In the genomic region with DNA sequence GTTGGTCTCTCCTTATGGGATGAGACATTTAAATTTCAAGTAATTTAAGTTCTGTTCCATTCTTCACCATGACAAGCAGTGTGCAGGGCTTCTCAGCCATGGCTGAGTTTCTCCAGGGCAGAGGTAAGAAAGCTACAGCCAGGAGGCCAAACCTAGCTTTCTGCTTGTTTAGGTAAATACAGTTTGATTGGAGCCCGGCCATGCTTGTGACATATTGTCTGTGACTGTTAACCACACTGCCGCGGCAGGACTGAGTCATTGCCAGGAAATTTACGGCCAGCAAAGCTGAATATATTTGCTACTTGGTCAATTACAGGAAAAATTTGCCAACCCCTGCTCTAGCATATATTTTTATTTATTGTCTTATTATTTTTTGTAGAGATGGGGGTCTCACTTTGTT, we compare ENCODE assay signal across 2 cellular contexts.
TF ChIP-seq lines count a peak whose summit lies in the region.

No MANE protein-coding gene starts in this region.

TF ChIP-seq in HepG2, 621 proteins besides CTCF, POLR2A, EP300 and RAD21:
- no peak for TF ChIP-seq ETV5 (CRISPR knock-in tag; IDR thresholded peaks at IDR 0.05; ENCODE audit: borderline replicate concordance)
- no peak for TF ChIP-seq NRL (CRISPR knock-in tag; IDR thresholded peaks at IDR 0.05; ENCODE audit: borderline replicate concordance)
- TF ChIP-seq BRCA1 (CRISPR knock-in tag; IDR thresholded peaks at IDR 0.05): no peak

TF ChIP-seq in SK-N-SH treated with all-trans-retinoic acid at 6 μM for 48 hours, 23 proteins besides CTCF, POLR2A, EP300 and RAD21:
- TF ChIP-seq OSR1 (CRISPR knock-in tag; IDR thresholded peaks at IDR 0.05) (no peak), ZNF8 (CRISPR knock-in tag; IDR thresholded peaks at IDR 0.05) (no peak), ZNF565 (CRISPR knock-in tag; conservative IDR thresholded peaks at IDR 0.05; ENCODE audit: low read depth) (no peak), TSHZ2 (CRISPR knock-in tag; IDR thresholded peaks at IDR 0.05) (no peak), SNAI2 (CRISPR knock-in tag; IDR thresholded peaks at IDR 0.05) (no peak), TOX (CRISPR knock-in tag; IDR thresholded peaks at IDR 0.05; ENCODE audit: borderline replicate concordance) (no peak), POU6F1 (CRISPR knock-in tag; IDR thresholded peaks at IDR 0.05; ENCODE audit: borderline replicate concordance, low read depth) (no peak), RARB (CRISPR knock-in tag; IDR thresholded peaks at IDR 0.05) (no peak), GLIS3 (CRISPR knock-in tag; IDR thresholded peaks at IDR 0.05) (no peak), PPARA (CRISPR knock-in tag; IDR thresholded peaks at IDR 0.05; ENCODE audit: borderline replicate concordance) (no peak), BACH2 (CRISPR knock-in tag; IDR thresholded peaks at IDR 0.05; ENCODE audit: borderline replicate concordance) (no peak), ZNF70 (CRISPR knock-in tag; IDR thresholded peaks at IDR 0.05) (no peak), TCF4 (CRISPR knock-in tag; IDR thresholded peaks at IDR 0.05; ENCODE audit: borderline replicate concordance) (no peak), ZFP3 (CRISPR knock-in tag; IDR thresholded peaks at IDR 0.05) (no peak), ARNTL (CRISPR knock-in tag; IDR thresholded peaks at IDR 0.05; ENCODE audit: borderline replicate concordance, low read depth) (no peak), ESRRG (CRISPR knock-in tag; IDR thresholded peaks at IDR 0.05) (no peak), ZC3H10 (CRISPR knock-in tag; IDR thresholded peaks at IDR 0.05) (no peak)
- TF ChIP-seq, protein P1, sequence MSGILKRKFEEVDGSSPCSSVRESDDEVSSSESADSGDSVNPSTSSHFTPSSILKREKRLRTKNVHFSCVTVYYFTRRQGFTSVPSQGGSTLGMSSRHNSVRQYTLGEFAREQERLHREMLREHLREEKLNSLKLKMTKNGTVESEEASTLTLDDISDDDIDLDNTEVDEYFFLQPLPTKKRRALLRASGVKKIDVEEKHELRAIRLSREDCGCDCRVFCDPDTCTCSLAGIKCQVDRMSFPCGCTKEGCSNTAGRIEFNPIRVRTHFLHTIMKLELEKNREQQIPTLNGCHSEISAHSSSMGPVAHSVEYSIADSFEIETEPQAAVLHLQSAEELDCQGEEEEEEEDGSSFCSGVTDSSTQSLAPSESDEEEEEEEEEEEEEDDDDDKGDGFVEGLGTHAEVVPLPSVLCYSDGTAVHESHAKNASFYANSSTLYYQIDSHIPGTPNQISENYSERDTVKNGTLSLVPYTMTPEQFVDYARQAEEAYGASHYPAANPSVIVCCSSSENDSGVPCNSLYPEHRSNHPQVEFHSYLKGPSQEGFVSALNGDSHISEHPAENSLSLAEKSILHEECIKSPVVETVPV (CRISPR knock-in tag; IDR thresholded peaks at IDR 0.05): no peak
- TF ChIP-seq, protein P2, sequence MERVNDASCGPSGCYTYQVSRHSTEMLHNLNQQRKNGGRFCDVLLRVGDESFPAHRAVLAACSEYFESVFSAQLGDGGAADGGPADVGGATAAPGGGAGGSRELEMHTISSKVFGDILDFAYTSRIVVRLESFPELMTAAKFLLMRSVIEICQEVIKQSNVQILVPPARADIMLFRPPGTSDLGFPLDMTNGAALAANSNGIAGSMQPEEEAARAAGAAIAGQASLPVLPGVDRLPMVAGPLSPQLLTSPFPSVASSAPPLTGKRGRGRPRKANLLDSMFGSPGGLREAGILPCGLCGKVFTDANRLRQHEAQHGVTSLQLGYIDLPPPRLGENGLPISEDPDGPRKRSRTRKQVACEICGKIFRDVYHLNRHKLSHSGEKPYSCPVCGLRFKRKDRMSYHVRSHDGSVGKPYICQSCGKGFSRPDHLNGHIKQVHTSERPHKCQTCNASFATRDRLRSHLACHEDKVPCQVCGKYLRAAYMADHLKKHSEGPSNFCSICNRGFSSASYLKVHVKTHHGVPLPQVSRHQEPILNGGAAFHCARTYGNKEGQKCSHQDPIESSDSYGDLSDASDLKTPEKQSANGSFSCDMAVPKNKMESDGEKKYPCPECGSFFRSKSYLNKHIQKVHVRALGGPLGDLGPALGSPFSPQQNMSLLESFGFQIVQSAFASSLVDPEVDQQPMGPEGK (CRISPR knock-in tag; IDR thresholded peaks at IDR 0.05; ENCODE audit: borderline replicate concordance): no peak
- TF ChIP-seq, protein P3, sequence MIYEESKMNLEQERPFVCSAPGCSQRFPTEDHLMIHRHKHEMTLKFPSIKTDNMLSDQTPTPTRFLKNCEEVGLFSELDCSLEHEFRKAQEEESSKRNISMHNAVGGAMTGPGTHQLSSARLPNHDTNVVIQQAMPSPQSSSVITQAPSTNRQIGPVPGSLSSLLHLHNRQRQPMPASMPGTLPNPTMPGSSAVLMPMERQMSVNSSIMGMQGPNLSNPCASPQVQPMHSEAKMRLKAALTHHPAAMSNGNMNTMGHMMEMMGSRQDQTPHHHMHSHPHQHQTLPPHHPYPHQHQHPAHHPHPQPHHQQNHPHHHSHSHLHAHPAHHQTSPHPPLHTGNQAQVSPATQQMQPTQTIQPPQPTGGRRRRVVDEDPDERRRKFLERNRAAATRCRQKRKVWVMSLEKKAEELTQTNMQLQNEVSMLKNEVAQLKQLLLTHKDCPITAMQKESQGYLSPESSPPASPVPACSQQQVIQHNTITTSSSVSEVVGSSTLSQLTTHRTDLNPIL (CRISPR knock-in tag; IDR thresholded peaks at IDR 0.05; ENCODE audit: low read depth): no peak
